9 cellular contexts compared by ENCODE assay signal in the genomic region with DNA sequence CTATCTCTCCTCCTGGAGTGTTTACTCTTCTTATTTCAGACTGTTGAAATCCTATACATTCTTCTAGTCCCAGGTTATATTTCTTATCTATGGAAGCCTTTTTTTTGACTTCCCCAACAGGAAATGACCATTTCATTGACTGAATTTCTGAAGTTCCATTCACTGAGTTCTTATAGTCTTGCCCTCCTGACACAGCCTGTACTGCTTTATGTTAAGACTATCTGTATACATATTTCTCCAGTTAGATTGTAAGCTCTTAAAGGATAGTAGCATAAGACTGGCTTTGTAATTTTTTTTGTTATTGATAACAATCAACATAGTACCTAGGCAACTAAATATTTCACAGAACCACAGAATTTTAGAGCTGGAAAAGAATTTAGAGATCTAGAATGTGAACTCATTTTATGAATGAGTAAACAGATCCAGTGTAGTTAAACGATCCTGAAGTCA. TPM values are rescaled to one million over a fixed set of nuclear protein-coding genes. Genes with fewer than 3 reads are reported as not detected.
DNase-seq lines count a peak whose midpoint lies in the region; ATAC-seq and TF ChIP-seq lines count a peak whose summit lies in the region.
"Had no signal": no experiment of that assay in that cellular context is flagged by ENCODE, and none has a peak within 500 bp of the region (broad histone marks: within the 10 kb centered on the region; RNA-seq: fewer than 3 reads in every experiment).

No MANE protein-coding gene starts in this region.

- no peak for TF ChIP-seq CTCF in Calu3 (IDR thresholded peaks at IDR 0.05; ENCODE audit: unreplicated experiment)
- TF ChIP-seq CTCF in cardiac fibroblast (IDR thresholded peaks at IDR 0.05; ENCODE audit: low read depth, low read length) = no peak
- no peak for TF ChIP-seq CTCF in nephron progenitor cell (IDR thresholded peaks at IDR 0.05)

- no TSS peak for BruUV-seq in Calu3 (replicated peaks; lab: Mats Ljungman, UMichigan)

- CTCF ChIA-PET in Calu3 (lab: Charles Lee) = interaction anchor here (0.5 to 3.7 kb wide), 4 partner anchors 11 to 97 kb away, joined by 3 to 37 read pairs (median 4); no protein-coding TSS in a partner anchor

- H3K4me1 Mint-ChIP-seq in Calu3 (ENCODE audit: low read depth, unreplicated experiment) = peaks cover 86% of the 10 kb centered on the region
- H3K4me1 Mint-ChIP-seq in nephron progenitor cell = peaks cover 46% of the 10 kb centered on the region

- H3K9me3 Mint-ChIP-seq in Calu3 (ENCODE audit: low read depth, unreplicated experiment) = no peaks in the 10 kb centered on the region
- no peaks in the 10 kb centered on the region for H3K9me3 Mint-ChIP-seq in nephron progenitor cell

- H3K4me3 Mint-ChIP-seq in Calu3 (ENCODE audit: low read depth, unreplicated experiment) (peak overlapping the region; percentile 35), nephron progenitor cell (no peak overlapping the region)

- H3K36me3 Mint-ChIP-seq in Calu3 (ENCODE audit: insufficient read depth, unreplicated experiment) (peaks cover 32% of the 10 kb centered on the region), nephron progenitor cell (ENCODE audit: low read depth) (peaks cover under 1% of the 10 kb centered on the region)

- no peak for DNase-seq in Calu3
- DNase-seq in OCI-M1 (lab: John Stamatoyannopoulos, UW) = peak; percentile 57
- peak; percentile 62 to 69 for DNase-seq in cardiac fibroblast (ENCODE audit: low read depth in 2 of 2)
- no peak for DNase-seq in nephron progenitor cell
- no peak for DNase-seq in NCI-H1048 (lab: John Stamatoyannopoulos, UW)
- DNase-seq in NCI-H1105 treated with DMSO at 0.1 percent for 48 hours (lab: John Stamatoyannopoulos, UW) = no peak
- DNase-seq: NCI-H1417 had no signal

- H3K4me3 ChIP-seq in cardiac fibroblast (replicated peaks in 1 of 2; ENCODE audit: low read depth in 2 of 2, low read length in 2 of 2) = no peak overlapping the region

- H3K27ac Mint-ChIP-seq in Calu3 (ENCODE audit: unreplicated experiment) = peak overlapping the region; percentile 86
- peak overlapping the region; percentile 27 for H3K27ac Mint-ChIP-seq in nephron progenitor cell

- H3K27me3 Mint-ChIP-seq in Calu3 (ENCODE audit: unreplicated experiment) = no peaks in the 10 kb centered on the region
- no peaks in the 10 kb centered on the region for H3K27me3 Mint-ChIP-seq in nephron progenitor cell (ENCODE audit: low read depth, poor library complexity)

- ATAC-seq in GM21528 (IDR thresholded peaks at IDR 0.05; ENCODE audit: low FRiP score, unreplicated experiment) = no peak
- ATAC-seq in HG03520 (IDR thresholded peaks at IDR 0.05; ENCODE audit: unreplicated experiment) = no peak

- intact Hi-C loops in Calu3 (cut with micrococcal nuclease; ENCODE audit: unreplicated experiment) = loop anchor here (2.0 to 10.0 kb wide), 2 partner anchors 57 to 225 kb away; no protein-coding TSS in a partner anchor

RNA-seq across cellular contexts. Expression of a gene that starts 14.9 kb away (rescaled TPM):
- 701 and 705 TPM in 2 replicates for total RNA-seq in Calu3 (2022)

Comparison
In these comparisons a context has a peak if more than half of its experiments do, and no peak if none do; other contexts are left out.
1. DNase-seq: peak in OCI-M1 (single experiment) and cardiac fibroblast (2 of 2); none in Calu3 (single experiment), nephron progenitor cell (single experiment), NCI-H1048 (single experiment) and NCI-H1105 treated with DMSO at 0.1 percent for 48 hours (single experiment).